In genomic region chr12:76859621-76860020, GRCh38 we compare ENCODE assay signal across 17 cellular contexts. TPM values are rescaled to one million over a fixed set of nuclear protein-coding genes. Genes with fewer than 3 reads are reported as not detected.
A peak's percentile ranks its signal among the peaks of the same experiment; 100 is the strongest.
DNase-seq lines count a peak whose midpoint lies in the region; ATAC-seq and TF ChIP-seq lines count a peak whose summit lies in the region.
"Had no signal": no experiment of that assay in that cellular context is flagged by ENCODE, and none has a peak within 500 bp of the region (broad histone marks: within the 10 kb centered on the region; RNA-seq: fewer than 3 reads in every experiment).

No MANE protein-coding gene starts in this region.

- H3K36me3 ChIP-seq in Loucy (ENCODE audit: insufficient read depth, low read length) (no peaks in the 10 kb centered on the region), stomach smooth muscle (ENCODE audit: control insufficient read depth in 2 of 2, insufficient read depth in 2 of 2, low read length in 2 of 2) (peaks cover 6 to 18% of the 10 kb centered on the region in 2 donors)
- H3K36me3 ChIP-seq: ovary had no signal

- H3K36me3 Mint-ChIP-seq in HFFc6 (ENCODE audit: low read depth) = peaks cover 37% of the 10 kb centered on the region
- peaks cover 7% of the 10 kb centered on the region for H3K36me3 Mint-ChIP-seq in activated CD4-positive, alpha-beta memory T cell treated with anti-CD3 and anti-CD28 coated beads, Interleukin-2, amount 10 ng/mL, durations not matched to agents 7 days and 5 days (ENCODE audit: low read depth)

- H3K4me1 ChIP-seq in Loucy (ENCODE audit: insufficient read depth, low read length, poor library complexity, severe bottlenecking) = peaks cover 24% of the 10 kb centered on the region
- peaks cover 13% of the 10 kb centered on the region for H3K4me1 ChIP-seq in stomach smooth muscle (ENCODE audit: control insufficient read depth, insufficient read depth, low read length)

- TF ChIP-seq CTCF in HFFc6 (IDR thresholded peaks at IDR 0.05) (no peak), Loucy (conservative IDR thresholded peaks at IDR 0.05; ENCODE audit: low read length) (no peak)

- peak overlapping the region; percentile 35 for H3K27ac ChIP-seq in cingulate gyrus (ENCODE audit: low read depth, low read length)
- H3K27ac ChIP-seq in stomach smooth muscle (ENCODE audit: low read length) = peak overlapping the region; percentile 66
- H3K27ac ChIP-seq: brain microvascular endothelial cell, ovary had no signal

- H3F3A ChIP-seq in Loucy (ENCODE audit: low read depth) = no peaks in the 10 kb centered on the region; the same call in 1 of the 2 replicates

- peak overlapping the region; percentile 19 for H3K4me3 ChIP-seq in Loucy (ENCODE audit: low read length, poor library complexity, severe bottlenecking)
- peak overlapping the region; percentile 16 to 17 for H3K4me3 ChIP-seq in stomach smooth muscle (ENCODE audit: low read length in 2 of 2)
- H3K4me3 ChIP-seq: ovary had no signal

- H3K79me2 ChIP-seq in Loucy (ENCODE audit: insufficient read depth, low read length) = no peaks in the 10 kb centered on the region

- H3K9me2 ChIP-seq in Loucy (replicated peaks; ENCODE audit: low read depth, low read length) = no peaks in the 10 kb centered on the region

- H4K20me1 ChIP-seq in Loucy (ENCODE audit: insufficient read depth, low read length, poor library complexity, severe bottlenecking) = no peaks in the 10 kb centered on the region

- peak overlapping the region; percentile 52 for H3K4me2 ChIP-seq in Loucy (ENCODE audit: low read depth, low read length, poor library complexity, severe bottlenecking)

- H3K27me3 ChIP-seq in Loucy (ENCODE audit: insufficient read depth, low read length, poor library complexity, severe bottlenecking) (no peaks in the 10 kb centered on the region), stomach smooth muscle (ENCODE audit: control insufficient read depth in 1 of 2, insufficient read depth in 2 of 2, low read length in 2 of 2) (no peaks in the 10 kb centered on the region)
- H3K27me3 ChIP-seq: brain microvascular endothelial cell, ovary had no signal

- H3K27me3 Mint-ChIP-seq in HFFc6 (ENCODE audit: insufficient read depth) = peaks cover 2% of the 10 kb centered on the region
- H3K27me3 Mint-ChIP-seq in activated CD4-positive, alpha-beta memory T cell treated with anti-CD3 and anti-CD28 coated beads, Interleukin-2, amount 10 ng/mL, durations not matched to agents 7 days and 5 days = peaks cover 4% of the 10 kb centered on the region
- H3K27me3 Mint-ChIP-seq: activated naive CD4-positive, alpha-beta T cell treated with anti-CD3 and anti-CD28 coated beads, Interleukin-2, amount 50 U/mL, for 24 hours; B cell had no signal

- CTCF ChIA-PET in activated CD4-positive, alpha-beta memory T cell treated with anti-CD3 and anti-CD28 coated beads, Interleukin-2, amount 10 ng/mL, durations not matched to agents 7 days and 5 days (lab: Charles Lee) = no interaction called here

- no peak overlapping the region for H3K4me3 Mint-ChIP-seq in HFFc6
- no peak overlapping the region for H3K4me3 Mint-ChIP-seq in activated CD4-positive, alpha-beta memory T cell treated with anti-CD3 and anti-CD28 coated beads, Interleukin-2, amount 10 ng/mL, durations not matched to agents 7 days and 5 days
- H3K4me3 Mint-ChIP-seq: activated naive CD4-positive, alpha-beta T cell treated with anti-CD3 and anti-CD28 coated beads, Interleukin-2, amount 50 U/mL, for 24 hours; activated T-cell treated with anti-CD3 and anti-CD28 coated beads, Interleukin-2, amount 50 U/mL, for 72 hours; B cell had no signal

- peaks cover 28% of the 10 kb centered on the region for H3K4me1 Mint-ChIP-seq in HFFc6 (ENCODE audit: low read depth)
- peaks cover 2% of the 10 kb centered on the region for H3K4me1 Mint-ChIP-seq in activated CD4-positive, alpha-beta memory T cell treated with anti-CD3 and anti-CD28 coated beads, Interleukin-2, amount 10 ng/mL, durations not matched to agents 7 days and 5 days
- H3K4me1 Mint-ChIP-seq: activated naive CD4-positive, alpha-beta T cell treated with anti-CD3 and anti-CD28 coated beads, Interleukin-2, amount 50 U/mL, for 24 hours; B cell had no signal

- no peak overlapping the region for H2AFZ ChIP-seq in Loucy (ENCODE audit: low read length)

- DNase-seq in HFFc6 = no peak
- no peak for DNase-seq in activated CD4-positive, alpha-beta memory T cell treated with anti-CD3 and anti-CD28 coated beads, Interleukin-2, amount 10 ng/mL, durations not matched to agents 7 days and 5 days
- DNase-seq: activated T-cell treated with anti-CD3 and anti-CD28 coated beads, Interleukin-2, amount 50 U/mL, for 72 hours; brain microvascular endothelial cell; glutamatergic neuron; IMR-90; NCI-H2029; NCI-H510A; ovary; SW 1271 had no signal

- no peaks in the 10 kb centered on the region for H3K9me3 ChIP-seq in Loucy (ENCODE audit: insufficient read depth, low read depth, low read length)
- peaks cover 4 to 8% of the 10 kb centered on the region in 2 donors for H3K9me3 ChIP-seq in stomach smooth muscle (ENCODE audit: control insufficient read depth in 2 of 2, low read length in 2 of 2)

- POLR2A ChIA-PET in activated CD4-positive, alpha-beta memory T cell treated with anti-CD3 and anti-CD28 coated beads, Interleukin-2, amount 10 ng/mL, durations not matched to agents 7 days and 5 days (lab: Charles Lee) = no interaction called here

- peak overlapping the region; percentile 3; the same call in 1 of the 2 replicates for H3K27ac Mint-ChIP-seq in HFFc6
- H3K27ac Mint-ChIP-seq in activated CD4-positive, alpha-beta memory T cell treated with anti-CD3 and anti-CD28 coated beads, Interleukin-2, amount 10 ng/mL, durations not matched to agents 7 days and 5 days = no peak overlapping the region
- H3K27ac Mint-ChIP-seq: activated naive CD4-positive, alpha-beta T cell treated with anti-CD3 and anti-CD28 coated beads, Interleukin-2, amount 50 U/mL, for 24 hours; activated T-cell treated with anti-CD3 and anti-CD28 coated beads, Interleukin-2, amount 50 U/mL, for 72 hours; B cell had no signal

- ATAC-seq in HG03457 (IDR thresholded peaks at IDR 0.05; ENCODE audit: unreplicated experiment) (no peak), HG02759 (IDR thresholded peaks at IDR 0.05; ENCODE audit: unreplicated experiment) (no peak)
- ATAC-seq: activated T-cell treated with anti-CD3 and anti-CD28 coated beads, Interleukin-2, amount 50 U/mL, for 72 hours had no signal

- H3K9ac ChIP-seq in Loucy (ENCODE audit: low read depth, low read length, poor library complexity, severe bottlenecking) (no peak overlapping the region), stomach smooth muscle (ENCODE audit: low read length in 2 of 2) (peak overlapping the region; percentile 16 to 60)

- no peaks in the 10 kb centered on the region for H3K9me3 Mint-ChIP-seq in HFFc6
- H3K9me3 Mint-ChIP-seq in activated CD4-positive, alpha-beta memory T cell treated with anti-CD3 and anti-CD28 coated beads, Interleukin-2, amount 10 ng/mL, durations not matched to agents 7 days and 5 days = no peaks in the 10 kb centered on the region

RNA-seq across cellular contexts. Expression of gene CSRP2, which starts 19.2 kb away (rescaled TPM):
- total RNA-seq in HFFc6 (2021; fragmentation: NEBNext Ultra II Directional; extraction: Animal tissue kit (Norgen Biotek cat#: 25700)) = 10 to 100 TPM; 20.7 to 32.7 (median 29.5) TPM
- total RNA-seq in activated CD4-positive, alpha-beta memory T cell treated with anti-CD3 and anti-CD28 coated beads, Interleukin-2, amount 10 ng/mL, durations not matched to agents 7 days and 5 days = under 1 TPM in 1 of 2 experiments, not detected in 1; 0.15 TPM

Comparison
In these comparisons a context has a peak if more than half of its experiments do, and no peak if none do; other contexts are left out.
1. RNA of gene CSRP2, which starts 19.2 kb away (total RNA-seq): 20.7 to 32.7 TPM in HFFc6; 0.15 TPM in activated CD4-positive, alpha-beta memory T cell treated with anti-CD3 and anti-CD28 coated beads, Interleukin-2, amount 10 ng/mL, durations not matched to agents 7 days and 5 days; every median in the first group is over 10 times any median in the second.